8 cellular contexts compared by ENCODE assay signal in genomic region chr14:33432407-33433023, GRCh38.
DNase-seq lines count a peak whose midpoint lies in the region; ATAC-seq and TF ChIP-seq lines count a peak whose summit lies in the region.

No MANE protein-coding gene starts in this region.

- no peak for ATAC-seq in HG02759 (IDR thresholded peaks at IDR 0.05; ENCODE audit: unreplicated experiment)

- TF ChIP-seq CTCF in progenitor cell of endocrine pancreas (IDR thresholded peaks at IDR 0.05; ENCODE audit: unreplicated experiment): peak; percentile 48

- DNase-seq in NCI-H146 (lab: John Stamatoyannopoulos, UW) (peak; percentile 9), NCI-H146 treated with DMSO at 0.1 percent for 48 hours (lab: John Stamatoyannopoulos, UW; ENCODE audit: unreplicated experiment) (no peak), NCI-H460 (ENCODE audit: extremely low read depth, low read depth) (peak; percentile 8), dermis blood vessel endothelial cell (peak; percentile 59), progenitor cell of endocrine pancreas (ENCODE audit: low spot score, unreplicated experiment) (no peak), middle frontal gyrus (ENCODE audit: extremely low spot score, low spot score) (no peak)
- DNase-seq in stimulated activated CD4-positive, alpha-beta T cell treated with anti-CD3 and anti-CD28 coated beads, Interleukin-1b, Interleukin-23, amount 100 ng/mL, for 48 hours: no peak

- no peak overlapping the region for H3K27ac Mint-ChIP-seq in progenitor cell of endocrine pancreas

- H3K27me3 Mint-ChIP-seq in progenitor cell of endocrine pancreas: peaks cover 2% of the 10 kb centered on the region

- H3K36me3 Mint-ChIP-seq in progenitor cell of endocrine pancreas (ENCODE audit: insufficient read depth): no peaks in the 10 kb centered on the region

- H3K4me3 Mint-ChIP-seq in progenitor cell of endocrine pancreas (ENCODE audit: low read depth): no peak overlapping the region

- no peaks in the 10 kb centered on the region for H3K4me1 Mint-ChIP-seq in progenitor cell of endocrine pancreas (ENCODE audit: low read depth)

- no peaks in the 10 kb centered on the region for H3K9me3 Mint-ChIP-seq in progenitor cell of endocrine pancreas (ENCODE audit: low read depth)

Comparison
In these comparisons a context has a peak if more than half of its experiments do, and no peak if none do; other contexts are left out.
1. DNase-seq: peak in NCI-H146 (single experiment), NCI-H460 (single experiment) and dermis blood vessel endothelial cell (single experiment); none in NCI-H146 treated with DMSO at 0.1 percent for 48 hours (single experiment), progenitor cell of endocrine pancreas (single experiment), middle frontal gyrus (single experiment) and stimulated activated CD4-positive, alpha-beta T cell treated with anti-CD3 and anti-CD28 coated beads, Interleukin-1b, Interleukin-23, amount 100 ng/mL, for 48 hours (single experiment).